In genomic region chr1:162003825-162004205, GRCh38 we compare ENCODE assay signal across 9 cellular contexts. TPM values are rescaled to one million over a fixed set of nuclear protein-coding genes. Genes with fewer than 3 reads are reported as not detected.
DNase-seq lines count a peak whose midpoint lies in the region; ATAC-seq and TF ChIP-seq lines count a peak whose summit lies in the region.
"Had no signal": no experiment of that assay in that cellular context is flagged by ENCODE, and none has a peak within 500 bp of the region (broad histone marks: within the 10 kb centered on the region; RNA-seq: fewer than 3 reads in every experiment).

No MANE protein-coding gene starts in this region.

- WGBS in mammary epithelial cell (ENCODE audit: low coverage, missing lambda C conversion rate): 26% methylated on average over 6 of the region's 6 CpGs

- no peak overlapping the region for H3K9ac ChIP-seq in mammary epithelial cell (ENCODE audit: insufficient read depth, low read length)

- intact Hi-C loops in mammary epithelial cell (cut with micrococcal nuclease): loop anchor here (5.0 kb wide), 1 partner anchor 37 kb away; no protein-coding TSS in a partner anchor
- intact Hi-C loops in mucosa of descending colon (cut with DNase I, micrococcal nuclease): no loop called here

- CTCF ChIA-PET in mammary epithelial cell (lab: Charles Lee; ENCODE audit: low non-redundant PET): no interaction called here

- no peaks in the 10 kb centered on the region for H4K20me1 ChIP-seq in mammary epithelial cell (ENCODE audit: insufficient read depth, low read length)

- no peak overlapping the region for H3K4me3 ChIP-seq in mammary epithelial cell (replicated peaks in 1 of 3; ENCODE audit: insufficient read depth in 1 of 3, low read depth in 2 of 3, low read length in 3 of 3)
- no peak overlapping the region for H3K4me3 ChIP-seq in mucosa of descending colon

- H2AFZ ChIP-seq in mammary epithelial cell (ENCODE audit: low read depth, low read length): no peak overlapping the region

- dilution Hi-C loops in mammary epithelial cell (cut with HindIII; ENCODE audit: low sequenced_read_pairs): no loop called here

- H3K27ac ChIP-seq in mammary epithelial cell (ENCODE audit: insufficient read depth, low read depth, low read length): no peak overlapping the region
- H3K27ac ChIP-seq: VCaP had no signal

- ATAC-seq in mucosa of descending colon (peak; percentile 44), HG02759 (IDR thresholded peaks at IDR 0.05; ENCODE audit: unreplicated experiment) (no peak), GM19035 (IDR thresholded peaks at IDR 0.05; ENCODE audit: unreplicated experiment) (no peak), HG02678 (IDR thresholded peaks at IDR 0.05; ENCODE audit: unreplicated experiment) (no peak)

- no TSS peak for BruUV-seq in mammary epithelial cell (replicated peaks; lab: Mats Ljungman, UMichigan)

- H3K4me2 ChIP-seq in mammary epithelial cell (ENCODE audit: insufficient read depth, low read depth, low read length): peak overlapping the region; percentile 37

- no peak for TF ChIP-seq CTCF in mammary epithelial cell (conservative IDR thresholded peaks at IDR 0.05 in 1 of 2, IDR thresholded peaks at IDR 0.05 in 1 of 2; ENCODE audit: extremely low read depth in 1 of 2, insufficient read depth in 1 of 2, low read depth in 1 of 2, low read length in 2 of 2)
- TF ChIP-seq CTCF in mucosa of descending colon (IDR thresholded peaks at IDR 0.05): no peak

- H3K36me3 ChIP-seq in mammary epithelial cell (ENCODE audit: insufficient read depth, low read length): no peaks in the 10 kb centered on the region
- H3K36me3 ChIP-seq in mucosa of descending colon (ENCODE audit: low read depth): no peaks in the 10 kb centered on the region

- DNase-seq in Ammon's horn (ENCODE audit: low spot score) (peak; percentile 70), NCI-H2029 (lab: John Stamatoyannopoulos, UW) (peak; percentile 41), mammary epithelial cell (peak; percentile 81), mucosa of descending colon (peak in 1 of 3 donors; percentile 17), G401 (ENCODE audit: low spot score) (no peak)

- H3K9me3 ChIP-seq in mammary epithelial cell (replicated peaks; ENCODE audit: insufficient read depth, low read length) (no peaks in the 10 kb centered on the region), mucosa of descending colon (no peaks in the 10 kb centered on the region)

- H3K27me3 ChIP-seq in mammary epithelial cell (ENCODE audit: insufficient read depth, low read length): peaks cover 21% of the 10 kb centered on the region

- H3K4me1 ChIP-seq in mammary epithelial cell (ENCODE audit: insufficient read depth, low read length) (peaks cover 13% of the 10 kb centered on the region), mucosa of descending colon (ENCODE audit: low read depth) (no peaks in the 10 kb centered on the region)

- in situ Hi-C loops in mammary epithelial cell (cut with MboI; ENCODE audit: low sequenced_read_pairs in 2 of 2): no loop called here
- in situ Hi-C loops in G401 (cut with HindIII; ENCODE audit: low sequenced_read_pairs): no loop called here

- H3K79me2 ChIP-seq in mammary epithelial cell (ENCODE audit: insufficient read depth, low read length): no peaks in the 10 kb centered on the region

RNA-seq across cellular contexts. Expression of gene OLFML2B, which starts 19.9 kb away (rescaled TPM):
- total RNA-seq in mammary epithelial cell: under 1 TPM in 1 of 2 donors, not detected in 1; 0.50 TPM
- polyA plus RNA-seq in mammary epithelial cell: 0.02 TPM
- polyA minus RNA-seq in mammary epithelial cell: not detected
- total RNA-seq in mucosa of descending colon: 10 to 100 TPM in 1 of 3 donors, 1 to 10 TPM in 2; 1.4 to 29.6 (median 5.0) TPM
- 0.31 TPM in 1 of 2 replicates, not detected in the other for total RNA-seq in G401 (2014; rRNA removed; shearing (Covaris generic))
